Comparison of ENCODE assay signal across 9 cellular contexts in the genomic region with DNA sequence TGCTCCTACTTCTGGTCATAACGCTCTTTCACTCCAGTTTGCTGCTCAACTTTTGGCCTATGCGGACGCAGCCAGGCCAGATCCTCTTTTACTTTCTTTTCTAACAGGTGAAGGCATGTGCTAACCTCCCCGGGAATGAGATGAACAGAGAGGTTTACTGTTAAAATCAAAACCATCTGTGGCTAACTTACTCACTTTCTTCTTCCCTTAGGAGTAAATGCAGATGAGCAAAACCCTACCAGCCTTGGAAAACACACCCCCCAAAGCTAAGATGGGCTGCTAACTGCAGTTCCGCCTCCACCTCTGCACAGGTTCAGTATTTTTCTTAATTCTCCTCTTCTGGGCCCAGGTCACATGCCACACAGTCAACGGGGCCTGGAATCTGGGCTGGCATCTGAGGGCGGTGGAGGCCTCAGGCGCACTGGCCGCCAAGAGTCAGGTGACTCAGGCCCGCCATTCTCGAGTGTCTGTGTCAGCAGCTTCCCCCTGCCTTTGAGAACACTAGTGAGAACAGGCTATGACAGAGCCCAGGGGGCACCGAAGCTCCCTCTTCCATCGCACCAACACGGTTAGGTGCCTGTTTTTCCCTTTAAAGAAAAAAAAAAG. TPM values are rescaled to one million over a fixed set of nuclear protein-coding genes. Genes with fewer than 3 reads are reported as not detected.
DNase-seq lines count a peak whose midpoint lies in the region; ATAC-seq, FAIRE-seq and TF ChIP-seq lines count a peak whose summit lies in the region.
"Had no signal": no experiment of that assay in that cellular context is flagged by ENCODE, and none has a peak within 500 bp of the region (broad histone marks: within the 10 kb centered on the region; RNA-seq: fewer than 3 reads in every experiment).

No MANE protein-coding gene starts in this region.

- ATAC-seq in CD4-positive, alpha-beta T cell (ENCODE audit: poor library complexity), result peak; percentile 53
- ATAC-seq in GM21717 (IDR thresholded peaks at IDR 0.05; ENCODE audit: unreplicated experiment), result peak; percentile 70
- ATAC-seq in GM12878, result peak; percentile 85

- TF ChIP-seq RAD21 in GM12878 (IDR thresholded peaks at IDR 0.05; ENCODE audit: insufficient read depth, low read depth, low read length), result no peak

- in situ Hi-C loops in GM12878 (cut with MboI), result no loop called here

- peak overlapping the region; percentile 62 for H2AFZ ChIP-seq in GM12878 (ENCODE audit: control insufficient read depth, low read depth, low read length)

- H3K4me3 ChIP-seq in GM12878 (peak overlapping the region; percentile 50), mesodermal cell (ENCODE audit: extremely low read depth, insufficient read depth, low read length, poor library complexity, severe bottlenecking) (no peak overlapping the region), thymus (ENCODE audit: low read length) (peak overlapping the region; percentile 0)

- H3K9ac ChIP-seq in GM12878 (ENCODE audit: control insufficient read depth, insufficient read depth, low read length), result peak overlapping the region; percentile 60

- POLR2A ChIA-PET in CD4-positive, alpha-beta T cell (lab: Charles Lee), result interaction anchor here (0.6 to 9.0 kb wide), 8 partner anchors 8 to 121 kb away, joined by 3 to 83 read pairs (median 5); no protein-coding TSS in a partner anchor
- POLR2A ChIA-PET in RWPE1 (lab: Yijun Ruan, JAX; ENCODE audit: low non-redundant PET), result no interaction called here
- POLR2A ChIA-PET in GM12878 (lab: Charles Lee), result interaction anchor here (0.9 to 5.5 kb wide), 7 partner anchors 8 to 44 kb away, joined by 3 to 31 read pairs (median 13); no protein-coding TSS in a partner anchor

- H3K79me2 ChIP-seq in GM12878 (ENCODE audit: control insufficient read depth, insufficient read depth, low read length), result peaks cover 33% of the 10 kb centered on the region

- peaks cover 97% of the 10 kb centered on the region for H3K4me1 Mint-ChIP-seq in CD4-positive, alpha-beta T cell (ENCODE audit: low read depth)

- no peak for TF ChIP-seq EP300 in GM12878 (IDR thresholded peaks at IDR 0.05; ENCODE audit: borderline replicate concordance in 1 of 2, control insufficient read depth in 1 of 2, low read depth in 2 of 2, low read length in 2 of 2)

- H3K9me3 ChIP-seq in CD4-positive, alpha-beta T cell (ENCODE audit: control insufficient read depth, low read length), result no peaks in the 10 kb centered on the region
- H3K9me3 ChIP-seq in GM12878 (replicated peaks; ENCODE audit: control insufficient read depth, insufficient read depth, low read length), result no peaks in the 10 kb centered on the region
- no peaks in the 10 kb centered on the region for H3K9me3 ChIP-seq in mesodermal cell (ENCODE audit: control insufficient read depth, low read length)
- no peaks in the 10 kb centered on the region for H3K9me3 ChIP-seq in thymus (ENCODE audit: control insufficient read depth)

- TF ChIP-seq CTCF in CD4-positive, alpha-beta T cell (IDR thresholded peaks at IDR 0.05), result no peak
- TF ChIP-seq CTCF in RWPE1 (conservative IDR thresholded peaks at IDR 0.05; ENCODE audit: low read depth) (no peak), GM12878 (IDR thresholded peaks at IDR 0.05 in 2 of 3, conservative IDR thresholded peaks at IDR 0.05 in 1 of 3; ENCODE audit: control insufficient read depth in 2 of 3, extremely low read depth in 1 of 3, insufficient read depth in 1 of 3, low read depth in 3 of 3, low read length in 3 of 3) (no peak)

- peak in 4 of 10 experiments; percentile 25 to 61 (median 40) for DNase-seq in CD4-positive, alpha-beta T cell
- no peak for DNase-seq in RWPE1 (ENCODE audit: low spot score)
- DNase-seq in GM12878 (ENCODE audit: low read depth, low spot score), result peak; percentile 77
- DNase-seq in NK-92 (lab: John Stamatoyannopoulos, UW; ENCODE audit: unreplicated experiment), result no peak
- no peak for DNase-seq in NCI-H1105 treated with DMSO at 0.1 percent for 48 hours (lab: John Stamatoyannopoulos, UW)

- SMC1A ChIA-PET in GM12878 (lab: Charles Lee; ENCODE audit: uncharacterized antibody, unreplicated experiment), result interaction anchor here (0.6 to 21.7 kb wide), 10 partner anchors 6 to 85 kb away, joined by 3 to 351 read pairs (median 8); no protein-coding TSS in a partner anchor

- no TSS peak for BruUV-seq in GM12878 (replicated peaks; lab: Mats Ljungman, UMichigan)

- no peaks in the 10 kb centered on the region for H3K9me3 Mint-ChIP-seq in CD4-positive, alpha-beta T cell

- no peaks in the 10 kb centered on the region for H3K27me3 Mint-ChIP-seq in CD4-positive, alpha-beta T cell

- H3K36me3 ChIP-seq in GM12878 (ENCODE audit: control insufficient read depth in 2 of 2, insufficient read depth in 2 of 2, low read length in 1 of 2), result peaks cover 1 to 2% of the 10 kb centered on the region in 2 experiments; a peak in 2 of 4 replicates
- H3K36me3 ChIP-seq in mesodermal cell (ENCODE audit: control insufficient read depth, insufficient read depth, low read length), result peaks cover 9% of the 10 kb centered on the region
- peaks cover 6% of the 10 kb centered on the region for H3K36me3 ChIP-seq in thymus (ENCODE audit: control insufficient read depth, insufficient read depth)

- H4K20me1 ChIP-seq in GM12878 (ENCODE audit: control insufficient read depth, insufficient read depth), result no peaks in the 10 kb centered on the region; the same call in 1 of the 2 replicates

- TF ChIP-seq POLR2A in GM12878 (IDR thresholded peaks at IDR 0.05; ENCODE audit: low read depth, low read length), result peak; percentile 59

- peak overlapping the region; percentile 93 for H3K27ac Mint-ChIP-seq in CD4-positive, alpha-beta T cell

- H3K27ac ChIP-seq in CD4-positive, alpha-beta T cell (ENCODE audit: low read depth, low read length), result peak overlapping the region; percentile 46
- H3K27ac ChIP-seq in RWPE1, result peak overlapping the region; percentile 61
- H3K27ac ChIP-seq in GM12878 (ENCODE audit: control insufficient read depth, insufficient read depth), result peak overlapping the region; percentile 71
- peak overlapping the region; percentile 45 for H3K27ac ChIP-seq in mesodermal cell (ENCODE audit: low read depth, low read length, severe bottlenecking)
- H3K27ac ChIP-seq in thymus (ENCODE audit: low read depth), result peak overlapping the region; percentile 64

- peak; percentile 89 for FAIRE-seq in GM12878 (lab: Jason Lieb, UNC)
- FAIRE-seq: colon had no signal

- H3K4me3 Mint-ChIP-seq in CD4-positive, alpha-beta T cell, result peak overlapping the region; percentile 80

- H3K4me1 ChIP-seq in GM12878 (ENCODE audit: control insufficient read depth, insufficient read depth, low read length) (peaks cover 69% of the 10 kb centered on the region), mesodermal cell (ENCODE audit: control insufficient read depth, insufficient read depth, low read length, poor library complexity, severe bottlenecking) (peaks cover 22% of the 10 kb centered on the region), thymus (ENCODE audit: control insufficient read depth, insufficient read depth, low read length) (peaks cover 82% of the 10 kb centered on the region)

- no peaks in the 10 kb centered on the region for H3K27me3 ChIP-seq in CD4-positive, alpha-beta T cell (ENCODE audit: control insufficient read depth, insufficient read depth, low read length)
- H3K27me3 ChIP-seq in GM12878 (replicated peaks in 1 of 2; ENCODE audit: control insufficient read depth in 2 of 2, insufficient read depth in 2 of 2, low read length in 1 of 2) (no peaks in the 10 kb centered on the region), thymus (ENCODE audit: control insufficient read depth, insufficient read depth) (no peaks in the 10 kb centered on the region)

- peak overlapping the region; percentile 91 for H3K4me2 ChIP-seq in GM12878 (ENCODE audit: control insufficient read depth, insufficient read depth)

- 3% methylated on average over 14 of the region's 14 CpGs for WGBS in GM12878 (ENCODE audit: insufficient coverage, insufficient replicate concordance, low lambda C conversion rate, missing lambda C conversion rate)
- WGBS in mesodermal cell (ENCODE audit: insufficient coverage in 2 of 2), 2 experiments, result 74 to 91% methylated on average over 3 to 14 of the region's 14 CpGs
- 77% methylated on average over 14 of the region's 14 CpGs for WGBS in thymus

- RAD21 ChIA-PET in GM12878 (lab: Charles Lee; ENCODE audit: unreplicated experiment), result interaction anchor here (1.0 to 4.1 kb wide), 8 partner anchors 9 to 85 kb away, joined by 3 to 37 read pairs (median 16); no protein-coding TSS in a partner anchor

- intact Hi-C loops in CD4-positive, alpha-beta T cell (cut with DNase I, micrococcal nuclease), result no loop called here
- intact Hi-C loops in GM12878 (cut with micrococcal nuclease; ENCODE audit: unreplicated experiment), result no loop called here

- peaks cover 9% of the 10 kb centered on the region for H3K36me3 Mint-ChIP-seq in CD4-positive, alpha-beta T cell (ENCODE audit: low read depth)

- CTCF ChIA-PET in CD4-positive, alpha-beta T cell (lab: Charles Lee), result interaction anchor here (0.8 to 16.7 kb wide), 5 partner anchors 8 to 96 kb away, joined by 3 to 253 read pairs (median 5); no protein-coding TSS in a partner anchor
- CTCF ChIA-PET in RWPE1 (lab: Yijun Ruan, JAX) (interaction anchor here (0.6 kb wide), 4 partner anchors 17 to 990 kb away, joined by 3 to 6 read pairs (median 4); no protein-coding TSS in a partner anchor), GM12878 (lab: Yijun Ruan, JAX) (interaction anchor here (0.6 to 21.9 kb wide), 12 partner anchors 8 to 1061 kb away, joined by 3 to 319 read pairs (median 4); no protein-coding TSS in a partner anchor)

RNA-seq across cellular contexts. Expression of gene FAM53B, which starts 11.1 kb away (rescaled TPM):
- total RNA-seq in CD4-positive, alpha-beta T cell, result 10 to 100 TPM; 32.9 to 33.6 TPM
- 50.5 and 56.5 TPM in 2 replicates for total RNA-seq in GM12878 (2013; cell fraction: nucleolus; rRNA removed)
- total RNA-seq in GM12878 (2014; rRNA removed) (20.6 and 26.3 TPM in 2 replicates), GM12878 (2014; rRNA removed; fragmentation: Illumina TruSeq; extraction: Trizol) (9.8 and 12.2 TPM in 2 replicates), GM12878 (2021) (25.2 and 26.1 TPM in 2 replicates)
- 3.7 TPM for polyA plus RNA-seq in GM12878 (2011; ENCODE audit: low read depth)
- polyA plus RNA-seq in GM12878 (2011; rRNA removed) (6.3 and 8.6 TPM in 2 replicates), GM12878 (2014; fragmentation: Illumina TruSeq; extraction: Trizol) (2.7 and 6.5 TPM in 2 replicates), GM12878 (2014; fragmentation: Nextera tagmentation; extraction: Ambion mirVana) (under 1 TPM; 0.05 to 0.16 TPM), GM12878 (2014; rRNA removed) (14.8 and 15.6 TPM in 2 replicates), GM12878 (2016; fragmentation: Nextera tagmentation; extraction: Ambion mirVana) (1 to 10 TPM; 4.9 to 7.7 TPM), thymus (46.2 TPM)
- polyA plus RNA-seq in GM12878 (2011; cell fraction: cytosol; rRNA removed), result 10.5 and 14.4 TPM in 2 replicates
- 14.4 and 19.5 TPM in 2 replicates for polyA plus RNA-seq in GM12878 (2011; cell fraction: nucleus; rRNA removed)
- 7.8 and 8.4 TPM in 2 replicates for polyA plus RNA-seq in GM12878 (2012)
- 15.6 and 28.6 TPM in 2 replicates for polyA minus RNA-seq in GM12878 (2011; rRNA and poly(A)+ RNA removed)
- polyA minus RNA-seq in GM12878 (2011; cell fraction: cytosol; rRNA and poly(A)+ RNA removed), result 13.3 and 14.2 TPM in 2 replicates
- 11.6 and 25.5 TPM in 2 replicates for polyA minus RNA-seq in GM12878 (2011; cell fraction: nucleus; rRNA and poly(A)+ RNA removed)
- 10.9 TPM for polyA plus RNA-seq in mesodermal cell (2013, experiment 1 of 2)
- polyA plus RNA-seq in mesodermal cell (2013, experiment 2 of 2), result 10.6 TPM

RNA-seq across cellular contexts. Expression of gene EEF1AKMT2, which starts 58.7 kb away (rescaled TPM):
- total RNA-seq in CD4-positive, alpha-beta T cell, result 10 to 100 TPM; 14.4 to 16.7 TPM
- total RNA-seq in GM12878 (2013; cell fraction: nucleolus; rRNA removed), result 74.3 and 77.7 TPM in 2 replicates
- 22.2 and 25.1 TPM in 2 replicates for total RNA-seq in GM12878 (2014; rRNA removed)
- total RNA-seq in GM12878 (2014; rRNA removed; fragmentation: Illumina TruSeq; extraction: Trizol), result 23.8 and 26.2 TPM in 2 replicates
- 18.2 and 21.8 TPM in 2 replicates for total RNA-seq in GM12878 (2021)
- 11.8 TPM for polyA plus RNA-seq in GM12878 (2011; ENCODE audit: low read depth)
- polyA plus RNA-seq in GM12878 (2011; rRNA removed), result 24.9 and 43.1 TPM in 2 replicates
- 9.6 and 11.9 TPM in 2 replicates for polyA plus RNA-seq in GM12878 (2011; cell fraction: cytosol; rRNA removed)
- polyA plus RNA-seq in GM12878 (2011; cell fraction: nucleus; rRNA removed), result 10.8 and 12.3 TPM in 2 replicates
- polyA plus RNA-seq in GM12878 (2012), result 18.8 and 21.5 TPM in 2 replicates
- 22.4 and 27.1 TPM in 2 replicates for polyA plus RNA-seq in GM12878 (2014; fragmentation: Illumina TruSeq; extraction: Trizol)
- polyA plus RNA-seq in GM12878 (2014; fragmentation: Nextera tagmentation; extraction: Ambion mirVana), result 10 to 100 TPM in 1 of 2 experiments, 1 to 10 TPM in 1; 9.1 to 12.9 TPM
- polyA plus RNA-seq in GM12878 (2014; rRNA removed), result 18.1 and 22.1 TPM in 2 replicates
- 10 to 100 TPM; 26.2 to 29.3 TPM for polyA plus RNA-seq in GM12878 (2016; fragmentation: Nextera tagmentation; extraction: Ambion mirVana)
- 7.2 and 12.3 TPM in 2 replicates for polyA minus RNA-seq in GM12878 (2011; rRNA and poly(A)+ RNA removed)
- polyA minus RNA-seq in GM12878 (2011; cell fraction: cytosol; rRNA and poly(A)+ RNA removed), result 3.7 and 5.9 TPM in 2 replicates
- polyA minus RNA-seq in GM12878 (2011; cell fraction: nucleus; rRNA and poly(A)+ RNA removed), result 14.4 and 19.8 TPM in 2 replicates
- polyA plus RNA-seq in mesodermal cell (2013, experiment 1 of 2), result 30.3 TPM
- 29.8 TPM for polyA plus RNA-seq in mesodermal cell (2013, experiment 2 of 2)
- polyA plus RNA-seq in thymus, result 27.3 TPM
